28 cellular contexts compared by ENCODE assay signal in genomic region chr7:149792220-149792595, GRCh38. TPM values are rescaled to one million over a fixed set of nuclear protein-coding genes. Genes with fewer than 3 reads are reported as not detected.
"Had no signal": no experiment of that assay in that cellular context is flagged by ENCODE, and none has a peak within 500 bp of the region (broad histone marks: within the 10 kb centered on the region; RNA-seq: fewer than 3 reads in every experiment).

No MANE protein-coding gene starts in this region.

- H3K36me3 ChIP-seq: ovary, stomach, thoracic aorta, thyroid gland, tibial nerve, upper lobe of left lung, vagina had no signal

- H3K27me3 ChIP-seq: ovary, vagina had no signal

- FAIRE-seq: urothelium cell line had no signal

- H3K4me3 ChIP-seq: ovary, psoas muscle, skin epidermis, smooth muscle cell, stomach, thoracic aorta, thyroid gland, tibial nerve, upper lobe of left lung, vagina had no signal

- H3K79me2 ChIP-seq: parathyroid adenoma had no signal

- H3K4me1 ChIP-seq: psoas muscle, vagina had no signal

- H3K9me3 ChIP-seq: ovary, psoas muscle, stomach, thoracic aorta, thyroid gland, tibial nerve, upper lobe of left lung, vagina had no signal

- H3K4me2 ChIP-seq: smooth muscle cell had no signal

- ATAC-seq: naive thymus-derived CD8-positive, alpha-beta T cell; natural killer cell treated with Interleukin-12 subunit alpha and Interleukin-12 subunit beta and Interleukin-15 and Interleukin-18, amount 100 ng/mL, for 72 hours; psoas muscle; right cardiac atrium; sciatic nerve; stimulated activated effector memory CD8-positive, alpha-beta T cell treated with anti-CD3 and anti-CD28 coated beads, Interleukin-12 subunit alpha, Interleukin-12 subunit beta, amount 100 ng/mL, for 72 hours; stimulated activated naive B cell treated with anti-CD40 and anti-IgM and Interleukin-4, amounts not matched to agents 10 μg/mL and 1 μg/mL and 100 μg/mL, for 72 hours had no signal

- DNase-seq: naive B cell; naive thymus-derived CD8-positive, alpha-beta T cell; occipital lobe; ovary; posterior cingulate gyrus; psoas muscle; stimulated activated CD4-positive, alpha-beta T cell treated with anti-CD3 and anti-CD28 coated beads, Interleukin-15, amount 100 ng/mL, for 24 hours; stimulated activated CD4-positive, alpha-beta T cell treated with anti-CD3 and anti-CD28 coated beads, Interleukin-2, amount 100 ng/mL, for 24 hours; stimulated activated CD4-positive, alpha-beta T cell treated with anti-CD3 and anti-CD28 coated beads, Interleukin-2, amount 100 ng/mL, for 48 hours; stimulated activated CD4-positive, alpha-beta T cell treated with anti-CD3 and anti-CD28 coated beads, Interleukin-4, amount 100 ng/mL, for 24 hours; stimulated activated naive B cell treated with anti-CD40 and anti-IgM and Interleukin-4, amounts not matched to agents 10 μg/mL and 1 μg/mL and 100 μg/mL, for 72 hours; stimulated activated naive CD4-positive, alpha-beta T cell treated with Interleukin-2 at 50 U/mL for 16 hours; stomach; thyroid gland; trophoblast cell had no signal

- H3K9ac ChIP-seq: parathyroid adenoma had no signal

- H2AFZ ChIP-seq: parathyroid adenoma had no signal

- H3K27ac ChIP-seq: ovary, parathyroid adenoma, psoas muscle, skin epidermis, stomach, thoracic aorta, thyroid gland, tibial nerve, upper lobe of left lung, vagina had no signal

RNA-seq across cellular contexts. Expression of gene ZNF467, which starts 18.8 kb away (rescaled TPM):
- total RNA-seq: osteoblast had no signal
